7 cellular contexts compared by ENCODE assay signal in the genomic region with DNA sequence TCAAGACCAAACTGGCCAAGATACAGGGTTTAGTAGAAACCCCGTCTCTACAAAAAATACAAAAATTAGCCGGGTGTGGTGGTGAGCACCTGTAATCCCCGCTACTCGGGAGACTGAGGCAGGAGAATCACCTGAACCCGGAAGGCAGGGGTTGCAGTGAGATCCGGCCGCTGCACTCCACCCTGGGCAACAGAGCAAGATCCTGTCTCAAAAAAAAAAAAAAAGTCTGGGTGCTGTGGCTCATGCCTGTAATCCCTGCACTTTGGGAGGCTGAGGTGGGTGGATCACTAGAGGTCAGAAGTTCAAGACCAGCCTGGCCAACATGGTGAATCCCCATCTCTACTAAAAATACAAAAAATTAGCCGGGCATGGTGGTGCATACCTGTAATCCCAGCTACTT. TPM values are rescaled to one million over a fixed set of nuclear protein-coding genes. Genes with fewer than 3 reads are reported as not detected.
DNase-seq lines count a peak whose midpoint lies in the region; ATAC-seq and TF ChIP-seq lines count a peak whose summit lies in the region.
"Not testable (repeated sequence)": the region's sequence is repeated elsewhere in the genome, so short reads cannot be mapped to it uniquely, and the experiment has no call there.

No MANE protein-coding gene starts in this region.

- not testable (repeated sequence) for H3K4me3 ChIP-seq in DND-41 (ENCODE audit: low read depth in 1 of 2, low read length in 2 of 2)
- peak overlapping the region; percentile 95; the same call in 1 of the 2 replicates for H3K4me3 ChIP-seq in OCI-LY3 (ENCODE audit: low read length)
- peak overlapping the region; percentile 6 for H3K4me3 ChIP-seq in retinal pigment epithelial cell (ENCODE audit: low read length)

- peak overlapping the region; percentile 94 for H3K27ac Mint-ChIP-seq in activated CD4-positive, alpha-beta T cell treated with anti-CD3 and anti-CD28 coated beads for 36 hours
- H3K27ac Mint-ChIP-seq in activated naive CD8-positive, alpha-beta T cell treated with anti-CD3 and anti-CD28 coated beads for 36 hours, result peak overlapping the region; percentile 98
- H3K27ac Mint-ChIP-seq in naive B cell, result peak overlapping the region in 2 of 6 donors; percentile 96 to 97

- intact Hi-C loops in activated CD4-positive, alpha-beta T cell treated with anti-CD3 and anti-CD28 coated beads for 36 hours (cut with DNase I, micrococcal nuclease), result loop anchor here (5.0 to 10.0 kb wide), 2 partner anchors 720 to 1228 kb away; partner anchors contain the start of genes GTF2A2 (in 1 of the 2) and POLR2M (in 1 of the 2)

- H3K27ac ChIP-seq in DND-41 (ENCODE audit: low read length); OCI-LY3 (ENCODE audit: low read length): not testable (repeated sequence)
- H3K27ac ChIP-seq in epithelial cell of prostate, result peak overlapping the region; percentile 97

- peak overlapping the region; percentile 80 for H2AFZ ChIP-seq in DND-41 (ENCODE audit: low read depth, low read length)
- H2AFZ ChIP-seq in OCI-LY3 (ENCODE audit: low read depth, low read length), result peak overlapping the region; percentile 85; the same call in 1 of the 2 replicates

- H3K27me3 ChIP-seq in DND-41 (ENCODE audit: insufficient read depth, low read length, poor library complexity); OCI-LY3 (ENCODE audit: low read depth, low read length): not testable (repeated sequence)

- H3K4me2 ChIP-seq in DND-41 (ENCODE audit: insufficient read depth, low read length) (peak overlapping the region; percentile 79), OCI-LY3 (ENCODE audit: low read length) (peak overlapping the region; percentile 95)

- peaks cover 14% of the 10 kb centered on the region for H3K36me3 Mint-ChIP-seq in activated CD4-positive, alpha-beta T cell treated with anti-CD3 and anti-CD28 coated beads for 36 hours (ENCODE audit: low read depth)
- H3K36me3 Mint-ChIP-seq in activated naive CD8-positive, alpha-beta T cell treated with anti-CD3 and anti-CD28 coated beads for 36 hours, result peaks cover 14% of the 10 kb centered on the region
- not testable (repeated sequence) for H3K36me3 Mint-ChIP-seq in naive B cell

- peaks cover 29% of the 10 kb centered on the region for H3K4me1 ChIP-seq in DND-41 (ENCODE audit: insufficient read depth, low read length)
- peaks cover 20% of the 10 kb centered on the region for H3K4me1 ChIP-seq in OCI-LY3 (ENCODE audit: low read length)

- peak overlapping the region; percentile 100 for H3K9ac ChIP-seq in DND-41 (ENCODE audit: low read depth, low read length)
- H3K9ac ChIP-seq in OCI-LY3 (ENCODE audit: low read length), result not testable (repeated sequence)

- H3K79me2 ChIP-seq in DND-41 (ENCODE audit: insufficient read depth, low read length) (peaks cover 34% of the 10 kb centered on the region), OCI-LY3 (ENCODE audit: low read length) (peaks cover 32% of the 10 kb centered on the region)

- H3K36me3 ChIP-seq in DND-41 (ENCODE audit: insufficient read depth, low read length); OCI-LY3 (replicated peaks; ENCODE audit: low read depth, low read length): not testable (repeated sequence)

- TF ChIP-seq CTCF in DND-41 (IDR thresholded peaks at IDR 0.05; ENCODE audit: borderline replicate concordance, extremely low read depth, low read length, poor library complexity, severe bottlenecking); OCI-LY3 (IDR thresholded peaks at IDR 0.05; ENCODE audit: low read depth, low read length); retinal pigment epithelial cell (conservative IDR thresholded peaks at IDR 0.05; ENCODE audit: low read depth, low read length): not testable (repeated sequence)

- not testable (repeated sequence) for H4K20me1 ChIP-seq in DND-41 (ENCODE audit: insufficient read depth, low read length); OCI-LY3 (ENCODE audit: insufficient read depth, low read length)

- CTCF ChIA-PET in activated CD4-positive, alpha-beta T cell treated with anti-CD3 and anti-CD28 coated beads for 36 hours (lab: Charles Lee), result interaction anchor here (1.2 kb wide), 1 partner anchor 22 kb away, joined by 3 read pairs; no protein-coding TSS in a partner anchor

- H3K9me3 ChIP-seq in DND-41 (ENCODE audit: insufficient read depth, low read length, severe bottlenecking); OCI-LY3 (ENCODE audit: insufficient read depth, low read length): not testable (repeated sequence)

- POLR2A ChIA-PET in activated CD4-positive, alpha-beta T cell treated with anti-CD3 and anti-CD28 coated beads for 36 hours (lab: Charles Lee), result interaction anchor here (0.6 kb wide), 1 partner anchor 612 kb away, joined by 3 read pairs; no protein-coding TSS in a partner anchor

- DNase-seq in DND-41; activated CD4-positive, alpha-beta T cell treated with anti-CD3 and anti-CD28 coated beads for 36 hours; activated naive CD8-positive, alpha-beta T cell treated with anti-CD3 and anti-CD28 coated beads for 36 hours; epithelial cell of prostate (ENCODE audit: low read depth, low spot score); naive B cell; retinal pigment epithelial cell (ENCODE audit: low read depth): not testable (repeated sequence)

- H3K4me3 Mint-ChIP-seq in activated CD4-positive, alpha-beta T cell treated with anti-CD3 and anti-CD28 coated beads for 36 hours, result peak overlapping the region; percentile 90
- H3K4me3 Mint-ChIP-seq in activated naive CD8-positive, alpha-beta T cell treated with anti-CD3 and anti-CD28 coated beads for 36 hours, result peak overlapping the region; percentile 97
- H3K4me3 Mint-ChIP-seq in naive B cell, result peak overlapping the region in 5 of 8 donors; percentile 9 to 98 (median 84)

- not testable (repeated sequence) for H3K9me3 Mint-ChIP-seq in activated CD4-positive, alpha-beta T cell treated with anti-CD3 and anti-CD28 coated beads for 36 hours (ENCODE audit: low read depth); activated naive CD8-positive, alpha-beta T cell treated with anti-CD3 and anti-CD28 coated beads for 36 hours; naive B cell

- H3K4me1 Mint-ChIP-seq in activated CD4-positive, alpha-beta T cell treated with anti-CD3 and anti-CD28 coated beads for 36 hours, result peaks cover 17% of the 10 kb centered on the region
- peaks cover 23% of the 10 kb centered on the region for H3K4me1 Mint-ChIP-seq in activated naive CD8-positive, alpha-beta T cell treated with anti-CD3 and anti-CD28 coated beads for 36 hours
- peaks cover 7 to 33% (median 10%) of the 10 kb centered on the region in 3 donors for H3K4me1 Mint-ChIP-seq in naive B cell

- not testable (repeated sequence) for H3K27me3 Mint-ChIP-seq in activated CD4-positive, alpha-beta T cell treated with anti-CD3 and anti-CD28 coated beads for 36 hours; activated naive CD8-positive, alpha-beta T cell treated with anti-CD3 and anti-CD28 coated beads for 36 hours; naive B cell

- ATAC-seq in DND-41 (ENCODE audit: insufficient read depth, low read depth); activated CD4-positive, alpha-beta T cell treated with anti-CD3 and anti-CD28 coated beads for 36 hours; naive B cell (ENCODE audit: low read depth in 2 of 2): not testable (repeated sequence)

RNA-seq across cellular contexts. Expression of gene SLTM, which starts 1.5 kb away (rescaled TPM):
- 10 to 100 TPM; 85.6 to 85.9 TPM for total RNA-seq in activated CD4-positive, alpha-beta T cell treated with anti-CD3 and anti-CD28 coated beads for 36 hours
- total RNA-seq in activated naive CD8-positive, alpha-beta T cell treated with anti-CD3 and anti-CD28 coated beads for 36 hours, result 100 to 1,000 TPM in 1 of 2 experiments, 10 to 100 TPM in 1; 93.1 to 103 TPM
- polyA plus RNA-seq in naive B cell (ENCODE audit: low read depth in 6 of 6), result 10 to 100 TPM; 42.5 to 100.0 (median 65.9) TPM

RNA-seq across cellular contexts. Expression of gene RNF111, which starts 52.5 kb away (rescaled TPM):
- 10 to 100 TPM; 27.0 to 36.0 TPM for total RNA-seq in activated CD4-positive, alpha-beta T cell treated with anti-CD3 and anti-CD28 coated beads for 36 hours
- 10 to 100 TPM; 19.9 to 23.1 TPM for total RNA-seq in activated naive CD8-positive, alpha-beta T cell treated with anti-CD3 and anti-CD28 coated beads for 36 hours
- polyA plus RNA-seq in naive B cell (ENCODE audit: low read depth in 6 of 6), result 10 to 100 TPM; 17.0 to 28.5 (median 25.4) TPM
